In the genomic region with DNA sequence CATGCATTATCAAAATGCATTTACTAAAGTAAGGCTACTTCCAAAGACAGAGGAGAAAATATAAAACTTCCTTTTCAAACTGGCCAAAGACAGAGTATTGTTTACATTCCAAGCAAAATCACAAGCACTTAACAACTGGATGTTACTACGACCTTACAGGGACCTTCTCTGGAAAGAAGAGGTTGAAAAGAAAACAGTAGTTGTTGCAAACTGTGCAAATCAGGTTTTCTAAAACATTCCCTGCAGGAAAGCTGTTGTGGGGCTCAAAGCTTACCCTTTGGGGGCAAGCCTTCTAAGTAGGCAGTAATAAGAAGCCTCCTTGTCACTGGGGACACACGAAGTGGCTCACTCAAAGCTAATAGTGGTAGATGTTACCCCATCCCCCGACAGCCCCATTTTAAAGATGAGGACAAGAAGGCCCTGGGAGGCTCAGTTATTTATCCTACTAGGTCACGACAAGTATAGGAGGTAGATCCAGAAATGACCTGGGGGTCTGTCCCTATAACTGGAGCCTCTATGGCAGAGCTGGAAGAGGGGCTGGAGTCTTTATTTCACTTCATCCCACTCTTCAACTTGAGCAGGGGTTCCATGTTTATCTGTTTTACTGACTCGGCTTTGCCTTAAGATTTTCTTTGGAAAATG, we compare ENCODE assay signal across 14 cellular contexts. TPM values are rescaled to one million over a fixed set of nuclear protein-coding genes. Genes with fewer than 3 reads are reported as not detected.
DNase-seq lines count a peak whose midpoint lies in the region; ATAC-seq, FAIRE-seq and TF ChIP-seq lines count a peak whose summit lies in the region.
"Had no signal": no experiment of that assay in that cellular context is flagged by ENCODE, and none has a peak within 500 bp of the region (broad histone marks: within the 10 kb centered on the region; RNA-seq: fewer than 3 reads in every experiment).

No MANE protein-coding gene starts in this region.

- no peak for ATAC-seq in RWPE2 (ENCODE audit: low read depth)
- ATAC-seq in HG02588 (IDR thresholded peaks at IDR 0.05; ENCODE audit: unreplicated experiment), result no peak
- no peak for ATAC-seq in HG02759 (IDR thresholded peaks at IDR 0.05; ENCODE audit: unreplicated experiment)
- ATAC-seq in HepG2, result no peak

- TF ChIP-seq POLR2A in tibial nerve (IDR thresholded peaks at IDR 0.05) (no peak), HepG2 (IDR thresholded peaks at IDR 0.05; ENCODE audit: insufficient read depth in 1 of 2, low read depth in 2 of 2, low read length in 2 of 2) (no peak)

- no peaks in the 10 kb centered on the region for H3K27me3 ChIP-seq in AG04450 (ENCODE audit: control insufficient read depth, insufficient read depth, low read length)
- no peaks in the 10 kb centered on the region for H3K27me3 ChIP-seq in RWPE2 (ENCODE audit: insufficient read depth, poor library complexity, severe bottlenecking)
- H3K27me3 ChIP-seq in muscle layer of colon (ENCODE audit: control insufficient read depth in 1 of 2, insufficient read depth in 2 of 2, low read length in 2 of 2), result no peaks in the 10 kb centered on the region
- H3K27me3 ChIP-seq in tibial nerve, result no peaks in the 10 kb centered on the region
- no peaks in the 10 kb centered on the region for H3K27me3 ChIP-seq in HepG2 (ENCODE audit: control insufficient read depth in 1 of 2, insufficient read depth in 2 of 2, low read length in 2 of 2)
- H3K27me3 ChIP-seq: Peyer's patch had no signal

- H3K79me2 ChIP-seq in HepG2 (ENCODE audit: insufficient read depth, low read length), result no peaks in the 10 kb centered on the region

- H3K9me3 ChIP-seq in AG04450 (ENCODE audit: control insufficient read depth, insufficient read depth, low read length), result no peaks in the 10 kb centered on the region
- no peaks in the 10 kb centered on the region for H3K9me3 ChIP-seq in RWPE2 (ENCODE audit: severe bottlenecking)
- no peaks in the 10 kb centered on the region for H3K9me3 ChIP-seq in muscle layer of colon (ENCODE audit: low read length)
- no peaks in the 10 kb centered on the region for H3K9me3 ChIP-seq in tibial nerve
- no peaks in the 10 kb centered on the region for H3K9me3 ChIP-seq in HepG2 (ENCODE audit: low read length)
- H3K9me3 ChIP-seq: Peyer's patch, prostate gland had no signal

- H3K27ac ChIP-seq in AG04450 (ENCODE audit: low read depth, low read length), result peak overlapping the region; percentile 96
- peak overlapping the region; percentile 72 for H3K27ac ChIP-seq in RWPE2 (ENCODE audit: poor library complexity, severe bottlenecking)
- peak overlapping the region; percentile 70 for H3K27ac ChIP-seq in muscle layer of colon (ENCODE audit: low read depth, low read length)
- H3K27ac ChIP-seq in tibial nerve, result peak overlapping the region in 1 of 4 donors; percentile 46
- H3K27ac ChIP-seq in HepG2 (ENCODE audit: extremely low read length, insufficient read depth, low read length), result no peak overlapping the region

- TF ChIP-seq CTCF in AG04450 (IDR thresholded peaks at IDR 0.05; ENCODE audit: low read depth, low read length) (no peak), RWPE2 (IDR thresholded peaks at IDR 0.05; ENCODE audit: poor library complexity, severe bottlenecking) (no peak), tibial nerve (IDR thresholded peaks at IDR 0.05) (no peak), HepG2 (CRISPR knock-in tag; IDR thresholded peaks at IDR 0.05) (no peak)

- H3K36me3 ChIP-seq in RWPE2 (ENCODE audit: low read depth) (no peaks in the 10 kb centered on the region), muscle layer of colon (ENCODE audit: insufficient read depth, low read length) (no peaks in the 10 kb centered on the region), tibial nerve (no peaks in the 10 kb centered on the region), HepG2 (replicated peaks in 1 of 2; ENCODE audit: control insufficient read depth in 1 of 2, insufficient read depth in 2 of 2, low read length in 2 of 2) (no peaks in the 10 kb centered on the region)
- H3K36me3 ChIP-seq: Peyer's patch, prostate gland had no signal

- BruUV-seq in HepG2 (replicated peaks; lab: Mats Ljungman, UMichigan), result no TSS peak

- 0 out of 2 replicates have a peak overlapping the region, but pooled peaks have one; percentile 1 for H3K4me3 ChIP-seq in AG04450 (ENCODE audit: low read depth, low read length)
- H3K4me3 ChIP-seq in RWPE2 (ENCODE audit: severe bottlenecking), result no peak overlapping the region
- peak overlapping the region in 1 of 2 donors; percentile 22 for H3K4me3 ChIP-seq in muscle layer of colon (ENCODE audit: low read depth in 1 of 2, low read length in 2 of 2)
- no peak overlapping the region for H3K4me3 ChIP-seq in tibial nerve
- no peak overlapping the region for H3K4me3 ChIP-seq in HepG2 (replicated peaks in 1 of 3; ENCODE audit: insufficient read depth in 1 of 3, low read depth in 2 of 3, low read length in 3 of 3)
- H3K4me3 ChIP-seq: Peyer's patch, prostate gland had no signal

- in situ Hi-C loops in HepG2 (cut with HindIII; ENCODE audit: extremely low pct_ligation_motif_present, low pct_unique_long_range_greater_than_20kb), result no loop called here

- CTCF ChIA-PET in AG04450 (lab: Charles Lee) (no interaction called here), HepG2 (lab: Yijun Ruan, JAX; ENCODE audit: low intra/inter-chr PET ratio, low total read pairs) (no interaction called here)

- no peak for TF ChIP-seq EP300 in tibial nerve (IDR thresholded peaks at IDR 0.05)
- TF ChIP-seq EP300 in HepG2 (IDR thresholded peaks at IDR 0.05; ENCODE audit: low read depth in 2 of 2, low read length in 2 of 2), result no peak
- no peak for TF ChIP-seq EP300 in HepG2 (CRISPR knock-in tag; IDR thresholded peaks at IDR 0.05; ENCODE audit: borderline replicate concordance)

- H4K20me1 ChIP-seq in HepG2 (ENCODE audit: insufficient read depth, low read length), result no peaks in the 10 kb centered on the region

- POLR2A ChIA-PET in AG04450 (lab: Yijun Ruan, JAX), result interaction anchor here (0.9 to 1.4 kb wide), 4 partner anchors 11 to 213 kb away, joined by 3 to 5 read pairs (median 4); no protein-coding TSS in a partner anchor
- POLR2A ChIA-PET in HepG2 (lab: Yijun Ruan, JAX), result interaction anchor here (1.7 kb wide), 1 partner anchor 47 kb away, joined by 5 read pairs; a partner anchor contains a TSS

- no peak for DNase-seq in AG04450 (ENCODE audit: low read depth, low spot score)
- no peak for DNase-seq in RWPE2 (ENCODE audit: low spot score)
- peak; percentile 54 for DNase-seq in fibroblast of gingiva (ENCODE audit: low read depth)
- no peak for DNase-seq in tibial nerve (ENCODE audit: low spot score in 2 of 2)
- no peak for DNase-seq in HepG2 (ENCODE audit: low spot score)
- DNase-seq: activated CD4-positive, CD25-positive, alpha-beta regulatory T cell; activated naive CD4-positive, alpha-beta T cell treated with Interleukin-2 at 50 U/mL for 16 hours; NCI-H1694 treated with DMSO at 0.1 percent for 48 hours; Peyer's patch had no signal

- intact Hi-C loops in HepG2 (cut with micrococcal nuclease; ENCODE audit: unreplicated experiment), result loop anchor here (1.0 to 2.0 kb wide), 2 partner anchors 19 to 54 kb away; no protein-coding TSS in a partner anchor

- H3K9ac ChIP-seq in muscle layer of colon (ENCODE audit: low read length) (no peak overlapping the region), HepG2 (ENCODE audit: insufficient read depth, low read depth, low read length) (no peak overlapping the region)

- H3K4me1 ChIP-seq in RWPE2 (ENCODE audit: insufficient read depth, poor library complexity, severe bottlenecking) (peaks cover 22% of the 10 kb centered on the region), muscle layer of colon (ENCODE audit: insufficient read depth, low read length) (peaks cover 56% of the 10 kb centered on the region), tibial nerve (peaks cover 0 to 25% (median 9%) of the 10 kb centered on the region in 4 donors), HepG2 (ENCODE audit: insufficient read depth, low read length) (peaks cover 63% of the 10 kb centered on the region)

- no peak overlapping the region for H2AFZ ChIP-seq in HepG2 (ENCODE audit: low read length)

- no peak for FAIRE-seq in HepG2 (lab: Jason Lieb, UNC)
- FAIRE-seq: GM18507 had no signal

- no peak for TF ChIP-seq RAD21 in HepG2 (CRISPR knock-in tag; IDR thresholded peaks at IDR 0.05)

- WGBS in tibial nerve, 2 donors, result 57 to 71% methylated on average over 5 of the region's 5 CpGs
- 72% methylated on average over 4 of the region's 5 CpGs for WGBS in HepG2 (ENCODE audit: low lambda C conversion rate)

- H3K4me2 ChIP-seq in HepG2 (ENCODE audit: low read depth, low read length), result no peak overlapping the region

TF ChIP-seq in HepG2, 621 proteins besides CTCF, POLR2A, EP300 and RAD21 (continues in another document):
- TF ChIP-seq JUND (CRISPR knock-in tag; IDR thresholded peaks at IDR 0.05) (no peak), JUN (CRISPR knock-in tag; IDR thresholded peaks at IDR 0.05) (no peak), FOXK2 (IDR thresholded peaks at IDR 0.05) (no peak)

RNA-seq across cellular contexts. Expression of a gene that starts 46.6 kb away (rescaled TPM):
- polyA plus RNA-seq in AG04450 (2011; rRNA removed) (5.0 and 5.5 TPM in 2 replicates), HepG2 (2011; rRNA removed) (4.1 and 4.3 TPM in 2 replicates)
- 9.9 and 10.3 TPM in 2 replicates for polyA minus RNA-seq in AG04450 (2011; rRNA and poly(A)+ RNA removed)
- total RNA-seq in tibial nerve (10 to 100 TPM; 14.6 to 22.5 (median 19.1) TPM), HepG2 (2016; rRNA removed; fragmentation: Illumina TruSeq; extraction: Trizol) (7.7 and 7.8 TPM in 2 replicates)
- total RNA-seq in HepG2 (2016; cell fraction: cytosol; rRNA removed; fragmentation: Illumina TruSeq; extraction: Trizol; ENCODE audit: low read depth), result 5.5 and 6.6 TPM in 2 replicates
- total RNA-seq in HepG2 (2016; cell fraction: insoluble cytoplasmic fraction; rRNA removed; fragmentation: Illumina TruSeq; extraction: Trizol), result 6.4 and 8.4 TPM in 2 replicates
- total RNA-seq in HepG2 (2016; cell fraction: membrane; rRNA removed; fragmentation: Illumina TruSeq; extraction: Trizol), result 6.2 and 7.4 TPM in 2 replicates
- total RNA-seq in HepG2 (2016; cell fraction: nucleus; rRNA removed; fragmentation: Illumina TruSeq; extraction: Trizol), result 11.2 and 17.2 TPM in 2 replicates
- 1.3 and 1.7 TPM in 2 replicates for polyA plus RNA-seq in HepG2 (2011; cell fraction: cytosol; rRNA removed)
- polyA plus RNA-seq in HepG2 (2011; cell fraction: nucleus; rRNA removed), result 11.3 and 12.0 TPM in 2 replicates
- polyA plus RNA-seq in HepG2 (2012), result 4.3 and 5.7 TPM in 2 replicates
- 7.6 and 8.7 TPM in 2 replicates for polyA plus RNA-seq in HepG2 (2016; cell fraction: cytosol; fragmentation: Illumina TruSeq; extraction: Trizol; ENCODE audit: low read depth)
- 7.7 and 8.4 TPM in 2 replicates for polyA plus RNA-seq in HepG2 (2016; cell fraction: insoluble cytoplasmic fraction; fragmentation: Illumina TruSeq; extraction: Trizol; ENCODE audit: low read depth)
- polyA plus RNA-seq in HepG2 (2016; cell fraction: membrane; fragmentation: Illumina TruSeq; extraction: Trizol; ENCODE audit: low read depth), result 7.2 and 7.9 TPM in 2 replicates
- 19.9 and 21.6 TPM in 2 replicates for polyA plus RNA-seq in HepG2 (2016; cell fraction: nucleus; fragmentation: Illumina TruSeq; extraction: Trizol; ENCODE audit: insufficient read depth, low read depth)
- 6.4 and 6.7 TPM in 2 replicates for polyA minus RNA-seq in HepG2 (2011; rRNA and poly(A)+ RNA removed; ENCODE audit: low replicate concordance)
- polyA minus RNA-seq in HepG2 (2011; cell fraction: cytosol; rRNA and poly(A)+ RNA removed), result 1.5 and 4.4 TPM in 2 replicates
- 16.5 and 21.3 TPM in 2 replicates for polyA minus RNA-seq in HepG2 (2011; cell fraction: nucleus; rRNA and poly(A)+ RNA removed)
